ENCODE assay signal across 24 cellular contexts in the genomic region with DNA sequence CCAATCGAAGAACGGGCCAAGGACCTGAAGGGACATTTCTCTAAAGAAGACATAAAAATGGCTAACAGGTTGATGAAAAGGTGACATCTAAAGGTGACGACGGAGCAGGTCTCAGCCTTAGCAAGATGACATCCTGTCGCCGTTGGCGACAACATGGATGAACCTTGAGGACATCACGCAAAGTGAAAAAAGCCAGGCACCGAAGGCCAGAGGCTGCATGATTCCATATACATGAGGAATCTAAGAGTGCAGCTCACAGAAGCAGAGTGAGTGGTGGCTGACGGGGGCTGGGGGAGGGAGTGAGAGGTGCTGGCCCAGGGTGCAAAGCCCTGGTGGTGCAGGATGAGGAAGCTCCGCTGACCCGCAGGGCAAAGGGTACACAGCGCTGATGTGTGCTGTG. TPM values are rescaled to one million over a fixed set of nuclear protein-coding genes. Genes with fewer than 3 reads are reported as not detected.
"Had no signal": no experiment of that assay in that cellular context is flagged by ENCODE, and none has a peak within 500 bp of the region (broad histone marks: within the 10 kb centered on the region; RNA-seq: fewer than 3 reads in every experiment).

No MANE protein-coding gene starts in this region.

- ATAC-seq: activated CD8-positive, alpha-beta memory T cell treated with anti-CD3 and anti-CD28 coated beads, Interleukin-2, amount 10 ng/mL, durations not matched to agents 7 days and 5 days; activated T-cell treated with anti-CD3 and anti-CD28 coated beads, Interleukin-2, amount 50 U/mL, for 4 hours; activated T-helper 17 cell treated with anti-CD3 and anti-CD28 coated beads, Interleukin-2, amount 50 U/mL, for 72 hours; body of pancreas; T-helper 17 cell; WTC11 had no signal

- H3K36me3 ChIP-seq: ascending aorta, Peyer's patch had no signal

- H3K27me3 ChIP-seq: ascending aorta, Peyer's patch had no signal

- DNase-seq: activated CD4-positive, alpha-beta T cell treated with anti-CD3 and anti-CD28 coated beads for 48 hours; activated CD4-positive, alpha-beta T cell treated with anti-CD3 and anti-CD28 coated beads, Interleukin-2, amount 50 U/mL, for 48 hours; activated CD4-positive, CD25-positive, alpha-beta regulatory T cell treated with anti-CD3 and anti-CD28 coated beads, Interleukin-2, amount 50 U/mL, for 72 hours; activated CD8-positive, alpha-beta memory T cell treated with anti-CD3 and anti-CD28 coated beads, Interleukin-2, amount 10 ng/mL, durations not matched to agents 7 days and 5 days; activated naive CD4-positive, alpha-beta T cell; activated T-cell treated with anti-CD3 and anti-CD28 coated beads, Interleukin-2, amount 50 U/mL, for 4 hours; body of pancreas; MM.1S; NCI-H1105; NCI-H1436; NCI-H1694 treated with DMSO at 0.1 percent for 48 hours; NCI-H2029 treated with DMSO at 0.1 percent for 48 hours; NCI-H510A treated with DMSO at 0.1 percent for 48 hours; Peyer's patch; SIG-M5; T-helper 17 cell; T-helper 9 cell had no signal

- H3K27ac ChIP-seq: ascending aorta, body of pancreas, Peyer's patch, RWPE1 had no signal

- H3K4me1 Mint-ChIP-seq: activated CD8-positive, alpha-beta memory T cell treated with anti-CD3 and anti-CD28 coated beads, Interleukin-2, amount 10 ng/mL, durations not matched to agents 7 days and 5 days; activated naive CD4-positive, alpha-beta T cell treated with anti-CD3 and anti-CD28 coated beads, Interleukin-2, amount 50 U/mL, for 24 hours; activated T-helper 17 cell treated with anti-CD3 and anti-CD28 coated beads, Interleukin-2, amount 50 U/mL, for 72 hours; central memory CD8-positive, alpha-beta T cell; WTC11 had no signal

- H3K27ac Mint-ChIP-seq: activated CD8-positive, alpha-beta memory T cell treated with anti-CD3 and anti-CD28 coated beads, Interleukin-2, amount 10 ng/mL, durations not matched to agents 7 days and 5 days; activated naive CD4-positive, alpha-beta T cell treated with anti-CD3 and anti-CD28 coated beads, Interleukin-2, amount 50 U/mL, for 24 hours; activated T-helper 17 cell treated with anti-CD3 and anti-CD28 coated beads, Interleukin-2, amount 50 U/mL, for 72 hours; T-helper 17 cell; WTC11 had no signal

- H3K4me3 Mint-ChIP-seq: activated CD8-positive, alpha-beta memory T cell treated with anti-CD3 and anti-CD28 coated beads, Interleukin-2, amount 10 ng/mL, durations not matched to agents 7 days and 5 days; activated naive CD4-positive, alpha-beta T cell treated with anti-CD3 and anti-CD28 coated beads, Interleukin-2, amount 50 U/mL, for 24 hours; activated T-cell treated with anti-CD3 and anti-CD28 coated beads, Interleukin-2, amount 50 U/mL, for 4 hours; activated T-helper 17 cell treated with anti-CD3 and anti-CD28 coated beads, Interleukin-2, amount 50 U/mL, for 72 hours; central memory CD8-positive, alpha-beta T cell; T-helper 17 cell; WTC11 had no signal

- H3K4me3 ChIP-seq: ascending aorta, body of pancreas, Peyer's patch had no signal

- H3K4me1 ChIP-seq: ascending aorta, body of pancreas, Peyer's patch had no signal

- H3K9me3 Mint-ChIP-seq: activated naive CD4-positive, alpha-beta T cell treated with anti-CD3 and anti-CD28 coated beads, Interleukin-2, amount 50 U/mL, for 24 hours; activated T-cell treated with anti-CD3 and anti-CD28 coated beads, Interleukin-2, amount 50 U/mL, for 4 hours; activated T-helper 17 cell treated with anti-CD3 and anti-CD28 coated beads, Interleukin-2, amount 50 U/mL, for 72 hours; central memory CD8-positive, alpha-beta T cell had no signal

- H3K27me3 Mint-ChIP-seq: activated CD8-positive, alpha-beta memory T cell treated with anti-CD3 and anti-CD28 coated beads, Interleukin-2, amount 10 ng/mL, durations not matched to agents 7 days and 5 days had no signal

- H3K9me3 ChIP-seq: ascending aorta, Peyer's patch had no signal

- H3K36me3 Mint-ChIP-seq: activated CD8-positive, alpha-beta memory T cell treated with anti-CD3 and anti-CD28 coated beads, Interleukin-2, amount 10 ng/mL, durations not matched to agents 7 days and 5 days; activated naive CD4-positive, alpha-beta T cell treated with anti-CD3 and anti-CD28 coated beads, Interleukin-2, amount 50 U/mL, for 24 hours had no signal

RNA-seq across cellular contexts. Expression of a gene that starts 34.1 kb away (rescaled TPM):
- total RNA-seq: activated CD8-positive, alpha-beta memory T cell treated with anti-CD3 and anti-CD28 coated beads, Interleukin-2, amount 10 ng/mL, durations not matched to agents 7 days and 5 days; activated T-cell treated with anti-CD3 and anti-CD28 coated beads, Interleukin-2, amount 50 U/mL, for 4 hours; activated T-helper 17 cell treated with anti-CD3 and anti-CD28 coated beads, Interleukin-2, amount 50 U/mL, for 72 hours; ascending aorta; bronchial epithelial cell; Peyer's patch; T-helper 17 cell had no signal
